In the genomic region with DNA sequence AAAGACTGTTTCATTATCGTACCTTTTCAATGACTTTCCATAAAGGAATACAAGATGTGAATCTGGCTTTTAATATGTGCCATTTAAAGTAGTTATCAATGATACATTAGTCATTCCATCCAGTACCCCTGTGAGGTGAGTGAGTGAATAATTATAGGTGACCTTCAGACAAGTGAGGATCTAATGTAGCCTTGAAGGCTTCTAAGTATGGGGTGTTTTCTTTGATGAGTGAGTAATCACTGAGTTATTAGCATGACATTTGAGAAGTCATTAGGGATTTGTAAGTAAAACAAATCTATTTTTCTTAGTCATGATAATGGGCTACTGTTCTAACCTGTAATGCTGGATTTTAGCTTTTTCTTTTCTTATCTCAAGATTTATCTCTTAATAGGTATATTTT, we compare ENCODE assay signal across 1 cellular context.
TF ChIP-seq lines count a peak whose summit lies in the region.

No MANE protein-coding gene starts in this region.

TF ChIP-seq in HEK293, 187 proteins besides CTCF, POLR2A, EP300 and RAD21:
- TF ChIP-seq PRDM6 (tag by site-specific recombination; IDR thresholded peaks at IDR 0.05) (0 out of 2 replicates have a peak, but pooled peaks have one; percentile 24), ZNF248 (tag by site-specific recombination; IDR thresholded peaks at IDR 0.05) (no peak), ZNF24 (tag by site-specific recombination; IDR thresholded peaks at IDR 0.05) (no peak), TRIM28 (IDR thresholded peaks at IDR 0.05; ENCODE audit: borderline replicate concordance, low read length) (no peak), KLF16 (tag by site-specific recombination; IDR thresholded peaks at IDR 0.05) (0 out of 2 replicates have a peak, but pooled peaks have one; percentile 5), ZBTB10 (tag by site-specific recombination; IDR thresholded peaks at IDR 0.05) (no peak), SALL2 (tag by site-specific recombination; IDR thresholded peaks at IDR 0.05; ENCODE audit: borderline replicate concordance) (no peak), SP7 (tag by site-specific recombination; IDR thresholded peaks at IDR 0.05) (peak; percentile 97), ZNF174 (tag by site-specific recombination; IDR thresholded peaks at IDR 0.05) (no peak), ZNF830 (tag by site-specific recombination; IDR thresholded peaks at IDR 0.05; ENCODE audit: low read depth) (no peak), ZNF175 (tag by site-specific recombination; IDR thresholded peaks at IDR 0.05) (no peak), ZNF561 (tag by site-specific recombination; IDR thresholded peaks at IDR 0.05; ENCODE audit: borderline replicate concordance) (no peak), ZNF362 (tag by site-specific recombination; IDR thresholded peaks at IDR 0.05) (peak; percentile 30; the same call in 1 of the 2 replicates), ZNF777 (tag by site-specific recombination; IDR thresholded peaks at IDR 0.05; ENCODE audit: borderline replicate concordance) (no peak), ZXDB (tag by site-specific recombination; IDR thresholded peaks at IDR 0.05) (0 out of 2 replicates have a peak, but pooled peaks have one; percentile 15), FEZF1 (tag by site-specific recombination; IDR thresholded peaks at IDR 0.05) (0 out of 2 replicates have a peak, but pooled peaks have one; percentile 10), ZNF214 (tag by site-specific recombination; IDR thresholded peaks at IDR 0.05; ENCODE audit: borderline replicate concordance) (no peak), ZNF585B (tag by site-specific recombination; IDR thresholded peaks at IDR 0.05) (no peak), ZNF112 (tag by site-specific recombination; IDR thresholded peaks at IDR 0.05) (no peak), ZNF664 (tag by site-specific recombination; IDR thresholded peaks at IDR 0.05) (no peak), ZBTB48 (tag by site-specific recombination; IDR thresholded peaks at IDR 0.05) (no peak), ZNF366 (tag by site-specific recombination; conservative IDR thresholded peaks at IDR 0.05) (peak; percentile 52), TCF7L2 (IDR thresholded peaks at IDR 0.05; ENCODE audit: borderline replicate concordance, low read depth, low read length) (peak; percentile 25; the same call in 1 of the 2 replicates)
- TF ChIP-seq, protein P1, sequence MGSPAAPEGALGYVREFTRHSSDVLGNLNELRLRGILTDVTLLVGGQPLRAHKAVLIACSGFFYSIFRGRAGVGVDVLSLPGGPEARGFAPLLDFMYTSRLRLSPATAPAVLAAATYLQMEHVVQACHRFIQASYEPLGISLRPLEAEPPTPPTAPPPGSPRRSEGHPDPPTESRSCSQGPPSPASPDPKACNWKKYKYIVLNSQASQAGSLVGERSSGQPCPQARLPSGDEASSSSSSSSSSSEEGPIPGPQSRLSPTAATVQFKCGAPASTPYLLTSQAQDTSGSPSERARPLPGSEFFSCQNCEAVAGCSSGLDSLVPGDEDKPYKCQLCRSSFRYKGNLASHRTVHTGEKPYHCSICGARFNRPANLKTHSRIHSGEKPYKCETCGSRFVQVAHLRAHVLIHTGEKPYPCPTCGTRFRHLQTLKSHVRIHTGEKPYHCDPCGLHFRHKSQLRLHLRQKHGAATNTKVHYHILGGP (tag by site-specific recombination; IDR thresholded peaks at IDR 0.05): peak; percentile 42
